Comparison of ENCODE assay signal across 9 cellular contexts in the genomic region with DNA sequence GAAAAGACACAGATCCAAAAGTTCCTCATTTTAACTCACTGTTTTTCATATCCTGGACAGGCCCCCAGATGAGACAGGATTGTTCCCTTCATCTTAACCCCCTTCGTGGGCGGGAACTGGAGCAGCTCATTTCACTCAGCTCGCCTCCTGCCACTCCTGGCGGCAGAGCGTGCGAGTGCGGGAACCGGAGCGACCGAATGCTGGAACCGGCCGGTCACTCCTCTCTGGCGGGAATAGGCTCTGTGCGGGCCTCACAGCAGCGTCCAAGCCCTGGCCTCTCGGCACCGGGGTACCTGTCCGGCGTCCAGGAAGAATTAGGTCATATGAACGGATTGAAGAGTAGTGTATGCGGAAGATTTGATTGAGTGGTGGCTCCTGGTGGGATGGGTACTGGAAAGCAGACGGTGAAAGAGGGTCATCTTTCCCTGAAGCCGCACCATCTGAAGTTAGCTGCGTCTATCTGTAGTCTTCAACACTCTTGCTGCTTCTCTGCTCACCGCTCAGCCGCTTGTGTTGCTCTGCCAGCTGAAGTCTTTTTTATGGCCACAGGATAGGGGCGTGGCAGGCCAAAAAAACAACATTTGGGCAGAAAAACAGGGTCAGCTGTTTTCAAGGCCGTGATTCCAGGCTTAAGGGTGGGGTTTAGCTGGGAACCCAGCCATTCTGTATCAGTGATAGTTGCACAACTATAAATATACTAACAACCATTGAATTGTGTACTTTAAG. TPM values are rescaled to one million over a fixed set of nuclear protein-coding genes. Genes with fewer than 3 reads are reported as not detected.
DNase-seq lines count a peak whose midpoint lies in the region; ATAC-seq and TF ChIP-seq lines count a peak whose summit lies in the region.
"Had no signal": no experiment of that assay in that cellular context is flagged by ENCODE, and none has a peak within 500 bp of the region (broad histone marks: within the 10 kb centered on the region; RNA-seq: fewer than 3 reads in every experiment).

No MANE protein-coding gene starts in this region.

- H3K27ac Mint-ChIP-seq in progenitor cell of endocrine pancreas, result no peak overlapping the region

- H3K4me1 Mint-ChIP-seq in progenitor cell of endocrine pancreas (ENCODE audit: low read depth), result peaks cover 1% of the 10 kb centered on the region

- ATAC-seq in left ventricle myocardium superior, result peak; percentile 83
- no peak for ATAC-seq in HG02759 (IDR thresholded peaks at IDR 0.05; ENCODE audit: unreplicated experiment)
- ATAC-seq in GM19467 (IDR thresholded peaks at IDR 0.05; ENCODE audit: unreplicated experiment), result no peak

- H3K36me3 Mint-ChIP-seq in progenitor cell of endocrine pancreas (ENCODE audit: insufficient read depth), result no peaks in the 10 kb centered on the region

- peak overlapping the region; percentile 41 for H3K4me3 Mint-ChIP-seq in progenitor cell of endocrine pancreas (ENCODE audit: low read depth)

- TF ChIP-seq CTCF in AG10803 (conservative IDR thresholded peaks at IDR 0.05; ENCODE audit: low read length), result no peak; the same call in 1 of the 2 replicates
- TF ChIP-seq CTCF in progenitor cell of endocrine pancreas (IDR thresholded peaks at IDR 0.05; ENCODE audit: unreplicated experiment), result peak; percentile 19

- intact Hi-C loops in left ventricle myocardium superior (cut with micrococcal nuclease), result no loop called here

- no peaks in the 10 kb centered on the region for H3K9me3 Mint-ChIP-seq in progenitor cell of endocrine pancreas (ENCODE audit: low read depth)

- in situ Hi-C loops in G401 (cut with HindIII; ENCODE audit: low sequenced_read_pairs), result no loop called here

- DNase-seq in AG10803 (ENCODE audit: low read depth) (peak; percentile 20), astrocyte of the hippocampus (ENCODE audit: low read depth, low spot score) (peak; percentile 25), left ventricle myocardium superior (peak; percentile 50), progenitor cell of endocrine pancreas (ENCODE audit: low spot score, unreplicated experiment) (no peak), cerebellar nuclear complex (lab: John Stamatoyannopoulos, UW) (no peak), G401 (ENCODE audit: low spot score) (no peak)
- DNase-seq: activated CD4-positive, CD25-positive, alpha-beta regulatory T cell had no signal

- peaks cover 25% of the 10 kb centered on the region for H3K27me3 Mint-ChIP-seq in progenitor cell of endocrine pancreas

- H3K4me3 ChIP-seq in AG10803 (ENCODE audit: low read length), result peak overlapping the region; percentile 49

RNA-seq across cellular contexts. Expression of a gene that starts 42.3 kb away (rescaled TPM):
- total RNA-seq in left ventricle myocardium superior (328 TPM), progenitor cell of endocrine pancreas (213 and 216 TPM in 2 replicates)
- 139 and 142 TPM in 2 replicates for total RNA-seq in G401 (2014; rRNA removed; shearing (Covaris generic))

Comparison
In these comparisons a context has a peak if more than half of its experiments do, and no peak if none do; other contexts are left out.
1. DNase-seq: peak in AG10803 (single experiment), astrocyte of the hippocampus (single experiment) and left ventricle myocardium superior (single experiment); none in progenitor cell of endocrine pancreas (single experiment), cerebellar nuclear complex (0 of 2) and G401 (single experiment).